16 cellular contexts compared by ENCODE assay signal in genomic region chr2:16604236-16604635, GRCh38.
"Had no signal": no experiment of that assay in that cellular context is flagged by ENCODE, and none has a peak within 500 bp of the region (broad histone marks: within the 10 kb centered on the region; RNA-seq: fewer than 3 reads in every experiment).

No MANE protein-coding gene starts in this region.

- DNase-seq: activated CD4-positive, alpha-beta T cell treated with anti-CD3 and anti-CD28 coated beads for 36 hours; activated CD8-positive, alpha-beta memory T cell treated with anti-CD3 and anti-CD28 coated beads, Interleukin-2, amount 50 U/mL, for 4 hours; activated CD8-positive, alpha-beta T cell treated with anti-CD3 and anti-CD28 coated beads, Interleukin-2, amount 10 ng/mL, durations not matched to agents 7 days and 5 days; activated gamma-delta T cell treated with Interleukin-2 at 50 U/mL for 16 hours; activated naive CD8-positive, alpha-beta T cell treated with anti-CD3 and anti-CD28 coated beads for 36 hours; activated T-cell treated with anti-CD3 and anti-CD28 coated beads, Interleukin-2, amount 50 U/mL, for 48 hours; amygdala; dermis blood vessel endothelial cell; effector memory CD8-positive, alpha-beta T cell; erythroblast; nephron progenitor cell; psoas muscle; right lobe of liver; stimulated activated CD4-positive, alpha-beta T cell treated with anti-CD3 and anti-CD28 coated beads, Interleukin-1b, Interleukin-23, amount 100 ng/mL, for 48 hours; T-helper 17 cell had no signal

- H3K4me3 ChIP-seq: psoas muscle, right lobe of liver had no signal

- H3K9me3 ChIP-seq: psoas muscle, right lobe of liver had no signal

- H3K36me3 ChIP-seq: right lobe of liver had no signal

- H3K27me3 ChIP-seq: right lobe of liver had no signal

- ATAC-seq: activated CD4-positive, alpha-beta T cell treated with anti-CD3 and anti-CD28 coated beads for 36 hours; activated CD8-positive, alpha-beta T cell treated with anti-CD3 and anti-CD28 coated beads, Interleukin-2, amount 10 ng/mL, durations not matched to agents 7 days and 5 days; effector memory CD8-positive, alpha-beta T cell; psoas muscle; right lobe of liver; stimulated activated effector memory CD8-positive, alpha-beta T cell treated with anti-CD3 and anti-CD28 coated beads, Interleukin-12 subunit alpha, Interleukin-12 subunit beta, amount 100 ng/mL, for 72 hours; T-helper 17 cell had no signal

- H3K27ac ChIP-seq: psoas muscle, right lobe of liver had no signal

- H3K4me1 ChIP-seq: psoas muscle, right lobe of liver had no signal
